In genomic region chr1:25336922-25337354, GRCh38 we compare ENCODE assay signal across 7 cellular contexts. TPM values are rescaled to one million over a fixed set of nuclear protein-coding genes. Genes with fewer than 3 reads are reported as not detected.
DNase-seq lines count a peak whose midpoint lies in the region; ATAC-seq, FAIRE-seq and TF ChIP-seq lines count a peak whose summit lies in the region.
"Not testable (repeated sequence)": the region's sequence is repeated elsewhere in the genome, so short reads cannot be mapped to it uniquely, and the experiment has no call there.

No MANE protein-coding gene starts in this region.

- not testable (repeated sequence) for H3K27me3 ChIP-seq in NT2/D1 (ENCODE audit: insufficient read depth, insufficient read length); effector memory CD4-positive, alpha-beta T cell (replicated peaks; ENCODE audit: control insufficient read depth, insufficient read depth, low read length, poor library complexity, severe bottlenecking)

- ATAC-seq in HG03159 (IDR thresholded peaks at IDR 0.05; ENCODE audit: unreplicated experiment): peak; percentile 28
- ATAC-seq in left colon: peak; percentile 58

- not testable (repeated sequence) for H3K9me3 Mint-ChIP-seq in activated T-cell treated with anti-CD3 and anti-CD28 coated beads, Interleukin-2, amount 50 U/mL, for 24 hours

- not testable (repeated sequence) for H3K27me3 Mint-ChIP-seq in activated T-cell treated with anti-CD3 and anti-CD28 coated beads, Interleukin-2, amount 50 U/mL, for 24 hours

- H3K27ac Mint-ChIP-seq in activated T-cell treated with anti-CD3 and anti-CD28 coated beads, Interleukin-2, amount 50 U/mL, for 24 hours: peak overlapping the region; percentile 89

- not testable (repeated sequence) for H3K9me3 ChIP-seq in NT2/D1 (ENCODE audit: insufficient read depth, low read length); effector memory CD4-positive, alpha-beta T cell (ENCODE audit: control insufficient read depth, low read length)

- peak; percentile 1 for TF ChIP-seq CTCF in retinal pigment epithelial cell (conservative IDR thresholded peaks at IDR 0.05; ENCODE audit: low read depth, low read length)

- H3K4me3 Mint-ChIP-seq in activated T-cell treated with anti-CD3 and anti-CD28 coated beads, Interleukin-2, amount 50 U/mL, for 24 hours: peak overlapping the region; percentile 95

- intact Hi-C loops in left colon (cut with DNase I, micrococcal nuclease): not testable (repeated sequence)

- peaks cover 51% of the 10 kb centered on the region for H3K4me1 Mint-ChIP-seq in activated T-cell treated with anti-CD3 and anti-CD28 coated beads, Interleukin-2, amount 50 U/mL, for 24 hours (ENCODE audit: low read depth)

- H3K9ac ChIP-seq in NT2/D1 (ENCODE audit: insufficient read length, low read depth): peak overlapping the region; percentile 74

- H3K4me1 ChIP-seq in NT2/D1 (ENCODE audit: insufficient read depth, insufficient read length): not testable (repeated sequence)
- H3K4me1 ChIP-seq in effector memory CD4-positive, alpha-beta T cell (ENCODE audit: control insufficient read depth, insufficient read depth, low read length, poor library complexity, severe bottlenecking): peaks cover 23% of the 10 kb centered on the region

- peak; percentile 74 for FAIRE-seq in GM18507 (lab: Jason Lieb, UNC)

- H3K27ac ChIP-seq in effector memory CD4-positive, alpha-beta T cell (ENCODE audit: insufficient read depth, low read length, poor library complexity, severe bottlenecking): peak overlapping the region; percentile 64

- peaks cover 45% of the 10 kb centered on the region for H3K36me3 Mint-ChIP-seq in activated T-cell treated with anti-CD3 and anti-CD28 coated beads, Interleukin-2, amount 50 U/mL, for 24 hours (ENCODE audit: low read depth)

- H3K36me3 ChIP-seq in NT2/D1 (ENCODE audit: insufficient read depth, insufficient read length, low read length): peaks cover 16% of the 10 kb centered on the region
- not testable (repeated sequence) for H3K36me3 ChIP-seq in effector memory CD4-positive, alpha-beta T cell (ENCODE audit: control insufficient read depth, insufficient read depth, low read length)

- DNase-seq in GM18507 (ENCODE audit: extremely low spot score, insufficient read length, low read depth); NT2/D1 (ENCODE audit: low read depth, low spot score); retinal pigment epithelial cell (ENCODE audit: low read depth): not testable (repeated sequence)
- DNase-seq in activated T-cell treated with anti-CD3 and anti-CD28 coated beads, Interleukin-2, amount 50 U/mL, for 24 hours: peak; percentile 55
- DNase-seq in effector memory CD4-positive, alpha-beta T cell: peak in 2 of 3 donors; percentile 6 to 13
- DNase-seq in left colon: peak; percentile 36 to 62

- peak overlapping the region; percentile 53 for H3K4me3 ChIP-seq in NT2/D1 (ENCODE audit: insufficient read length, low read depth)
- H3K4me3 ChIP-seq in effector memory CD4-positive, alpha-beta T cell (ENCODE audit: insufficient read depth, low read depth, low read length, poor library complexity, severe bottlenecking): peak overlapping the region; percentile 61
- peak overlapping the region; percentile 78 for H3K4me3 ChIP-seq in retinal pigment epithelial cell (ENCODE audit: low read length)

RNA-seq across cellular contexts. Expression of gene TMEM50A, which starts 1.2 kb away (rescaled TPM):
- total RNA-seq in left colon: 100 to 1,000 TPM; 115 to 141 TPM
